ENCODE assay signal across 9 cellular contexts in genomic region chr9:124216474-124217176, GRCh38. TPM values are rescaled to one million over a fixed set of nuclear protein-coding genes. Genes with fewer than 3 reads are reported as not detected.
A peak's percentile ranks its signal among the peaks of the same experiment; 100 is the strongest.
DNase-seq lines count a peak whose midpoint lies in the region; FAIRE-seq and TF ChIP-seq lines count a peak whose summit lies in the region.
"Had no signal": no experiment of that assay in that cellular context is flagged by ENCODE, and none has a peak within 500 bp of the region (broad histone marks: within the 10 kb centered on the region; RNA-seq: fewer than 3 reads in every experiment).

No MANE protein-coding gene starts in this region.

- no peak; the same call in 1 of the 2 replicates for TF ChIP-seq POLR2A in GM12892 (IDR thresholded peaks at IDR 0.05; ENCODE audit: low read depth, low read length)

- H3K9me3 ChIP-seq in liver (ENCODE audit: control insufficient read depth in 4 of 4, low read length in 3 of 4) (no peaks in the 10 kb centered on the region), subcutaneous abdominal adipose tissue (ENCODE audit: control insufficient read depth in 5 of 5, low read length in 5 of 5) (no peaks in the 10 kb centered on the region), HAP-1 (no peaks in the 10 kb centered on the region)

- H4K20me1 ChIP-seq in KMS-11 (ENCODE audit: insufficient read depth), result no peaks in the 10 kb centered on the region

- H3K27ac ChIP-seq in KMS-11 (0 out of 2 replicates have a peak overlapping the region, but pooled peaks have one; percentile 15), liver (ENCODE audit: low read depth in 1 of 2, low read length in 2 of 2) (peak overlapping the region; percentile 8 to 28), subcutaneous abdominal adipose tissue (ENCODE audit: low read depth, low read length) (peak overlapping the region; percentile 41)

- H3K9ac ChIP-seq in KMS-11 (peak overlapping the region; percentile 9; the same call in 1 of the 2 replicates), liver (ENCODE audit: low read depth in 1 of 2, low read length in 2 of 2) (no peak overlapping the region), subcutaneous abdominal adipose tissue (ENCODE audit: low read length in 5 of 5) (peak overlapping the region in 1 of 5 donors; percentile 65)

- no peaks in the 10 kb centered on the region for H3K27me3 ChIP-seq in KMS-11 (ENCODE audit: insufficient read depth, low read depth)
- H3K27me3 ChIP-seq in liver (ENCODE audit: control insufficient read depth in 4 of 4, insufficient read depth in 4 of 4, low read length in 3 of 4), result no peaks in the 10 kb centered on the region
- H3K27me3 ChIP-seq in subcutaneous abdominal adipose tissue (ENCODE audit: control insufficient read depth in 5 of 5, insufficient read depth in 4 of 5, low read length in 5 of 5), result peaks cover 0 to 4% (median 0%) of the 10 kb centered on the region in 5 donors
- no peaks in the 10 kb centered on the region for H3K27me3 ChIP-seq in HAP-1 (ENCODE audit: low read depth)

- no peaks in the 10 kb centered on the region for H3K36me3 ChIP-seq in KMS-11 (ENCODE audit: insufficient read depth)
- no peaks in the 10 kb centered on the region for H3K36me3 ChIP-seq in liver (ENCODE audit: control insufficient read depth in 4 of 4, insufficient read depth in 3 of 4, low read depth in 1 of 4, low read length in 3 of 4)
- H3K36me3 ChIP-seq in subcutaneous abdominal adipose tissue (ENCODE audit: control insufficient read depth in 5 of 5, insufficient read depth in 5 of 5, low read length in 5 of 5), result no peaks in the 10 kb centered on the region
- no peaks in the 10 kb centered on the region for H3K36me3 ChIP-seq in HAP-1 (replicated peaks)

- no peak for TF ChIP-seq RAD21 in liver (IDR thresholded peaks at IDR 0.05)

- peak overlapping the region; percentile 67 for H2AFZ ChIP-seq in KMS-11 (ENCODE audit: low read depth)

- FAIRE-seq in GM12892 (lab: Jason Lieb, UNC) (no peak), RCC 7860 (lab: Jason Lieb, UNC) (no peak)
- FAIRE-seq: bronchial epithelial cell had no signal

- TF ChIP-seq CTCF in KMS-11 (conservative IDR thresholded peaks at IDR 0.05; ENCODE audit: low read depth, low read length) (no peak), liver (IDR thresholded peaks at IDR 0.05; ENCODE audit: low read depth, low read length, missing input control) (no peak)

- 77% methylated on average over 9 of the region's 9 CpGs for WGBS in liver

- peak overlapping the region; percentile 76 for H3K4me2 ChIP-seq in KMS-11

- DNase-seq in GM12892 (ENCODE audit: insufficient read length) (peak; percentile 58), activated T-cell treated with anti-CD3 and anti-CD28 coated beads for 4 hours (peak; percentile 35), RCC 7860 (ENCODE audit: low spot score) (no peak), NCI-H187 treated with DMSO at 0.1 percent for 48 hours (lab: John Stamatoyannopoulos, UW) (no peak), HAP-1 (ENCODE audit: low spot score in 2 of 2) (no peak)

- H3K4me3 ChIP-seq in KMS-11 (IDR thresholded peaks at IDR 0.05; ENCODE audit: insufficient read depth, low read depth, low read length) (no peak overlapping the region), liver (ENCODE audit: low read depth in 1 of 3, low read length in 3 of 3) (no peak overlapping the region), subcutaneous abdominal adipose tissue (ENCODE audit: low read depth in 1 of 5, low read length in 5 of 5) (no peak overlapping the region), HAP-1 (no peak overlapping the region)

- in situ Hi-C loops in HAP-1 (cut with MboI; ENCODE audit: low sequenced_read_pairs), result no loop called here

- no peaks in the 10 kb centered on the region for H3K79me2 ChIP-seq in KMS-11 (ENCODE audit: insufficient read depth, low read depth)

- H3K4me1 ChIP-seq in KMS-11 (ENCODE audit: low read depth, poor library complexity, severe bottlenecking) (peaks cover 50% of the 10 kb centered on the region), liver (ENCODE audit: control insufficient read depth in 4 of 4, insufficient read depth in 4 of 4, low read length in 3 of 4) (peaks cover 8 to 38% (median 21%) of the 10 kb centered on the region in 4 donors), subcutaneous abdominal adipose tissue (ENCODE audit: control insufficient read depth in 5 of 5, insufficient read depth in 5 of 5, low read length in 5 of 5) (peaks cover 11 to 81% (median 64%) of the 10 kb centered on the region in 5 donors), HAP-1 (no peaks in the 10 kb centered on the region)

TF ChIP-seq in liver, 16 proteins besides CTCF, POLR2A, EP300 and RAD21:
- TF ChIP-seq FOXA1 (IDR thresholded peaks at IDR 0.05) (no peak), MAX (IDR thresholded peaks at IDR 0.05) (no peak), HNF4G (IDR thresholded peaks at IDR 0.05) (no peak), GABPA (IDR thresholded peaks at IDR 0.05 in 1 of 2, conservative IDR thresholded peaks at IDR 0.05 in 1 of 2) (no peak), YY1 (IDR thresholded peaks at IDR 0.05) (no peak), NR2F2 (IDR thresholded peaks at IDR 0.05) (no peak), FOXA2 (IDR thresholded peaks at IDR 0.05) (no peak), ZBTB33 (IDR thresholded peaks at IDR 0.05) (no peak), EGR1 (IDR thresholded peaks at IDR 0.05; ENCODE audit: low read depth in 2 of 2) (no peak), HNF4A (conservative IDR thresholded peaks at IDR 0.05) (no peak)

RNA-seq across cellular contexts. Expression of gene NEK6, which starts 41.1 kb away (rescaled TPM):
- polyA plus RNA-seq in GM12892 (2012; ENCODE audit: missing spikeins), result 142 TPM
- 10 to 100 TPM; 36.4 to 48.5 TPM for total RNA-seq in liver
- polyA plus RNA-seq in liver, result 10 to 100 TPM; 32.5 to 49.7 TPM

Comparison
In these comparisons a context has a peak if more than half of its experiments do, and no peak if none do; other contexts are left out.
1. DNase-seq: peak in GM12892 (single experiment) and activated T-cell treated with anti-CD3 and anti-CD28 coated beads for 4 hours (single experiment); none in RCC 7860 (single experiment), NCI-H187 treated with DMSO at 0.1 percent for 48 hours (single experiment) and HAP-1 (0 of 2).
2. Peak in every context shown above with its lines, with median percentiles within 50 percentile points of each other: H3K27ac ChIP-seq.